Comparison of ENCODE assay signal across 15 cellular contexts in genomic region chrX:7264399-7264798, GRCh38.
DNase-seq lines count a peak whose midpoint lies in the region; ATAC-seq and TF ChIP-seq lines count a peak whose summit lies in the region.
"Had no signal": no experiment of that assay in that cellular context is flagged by ENCODE, and none has a peak within 500 bp of the region (broad histone marks: within the 10 kb centered on the region; RNA-seq: fewer than 3 reads in every experiment).

No MANE protein-coding gene starts in this region.

- H3K4me1 ChIP-seq in left ventricle myocardium inferior: no peaks in the 10 kb centered on the region
- no peaks in the 10 kb centered on the region for H3K4me1 ChIP-seq in Peyer's patch
- H3K4me1 ChIP-seq: A549, HAP-1 had no signal

- ATAC-seq in GM19023 (IDR thresholded peaks at IDR 0.05; ENCODE audit: unreplicated experiment): peak; percentile 77
- peak; percentile 46 for ATAC-seq in GM21737 (IDR thresholded peaks at IDR 0.05; ENCODE audit: unreplicated experiment)
- ATAC-seq in HG03159 (IDR thresholded peaks at IDR 0.05; ENCODE audit: unreplicated experiment): peak; percentile 37
- ATAC-seq: A549 had no signal

- no peaks in the 10 kb centered on the region for H3K27me3 ChIP-seq in GM06990 (replicated peaks; ENCODE audit: control insufficient read depth, insufficient read depth, low read length)
- H3K27me3 ChIP-seq in left ventricle myocardium inferior (ENCODE audit: low read depth): no peaks in the 10 kb centered on the region
- no peaks in the 10 kb centered on the region for H3K27me3 ChIP-seq in Peyer's patch

- H3K9me3 ChIP-seq in left ventricle myocardium inferior (replicated peaks) (no peaks in the 10 kb centered on the region), Peyer's patch (no peaks in the 10 kb centered on the region)
- H3K9me3 ChIP-seq: A549, HAP-1 had no signal

- H3K36me3 ChIP-seq in GM06990 (ENCODE audit: control insufficient read depth, insufficient read depth, low read length): no peaks in the 10 kb centered on the region
- peaks cover 12% of the 10 kb centered on the region for H3K36me3 ChIP-seq in left ventricle myocardium inferior
- no peaks in the 10 kb centered on the region for H3K36me3 ChIP-seq in Peyer's patch
- H3K36me3 ChIP-seq: HAP-1 had no signal

- H3K4me3 ChIP-seq in GM06990 (replicated peaks; ENCODE audit: low read depth, low read length) (no peak overlapping the region), left ventricle myocardium inferior (no peak overlapping the region), Peyer's patch (no peak overlapping the region)
- H3K4me3 ChIP-seq: A549, HAP-1 had no signal

- DNase-seq in GM06990 (ENCODE audit: extremely low read depth, insufficient read length) (peak; percentile 30), NCI-H1105 treated with DMSO at 0.1 percent for 48 hours (lab: John Stamatoyannopoulos, UW) (no peak), NCI-H510A treated with DMSO at 0.1 percent for 48 hours (lab: John Stamatoyannopoulos, UW) (no peak), left ventricle myocardium inferior (no peak), Peyer's patch (no peak)
- DNase-seq: activated CD4-positive, alpha-beta T cell treated with anti-CD3 and anti-CD28 coated beads, Interleukin-2, amount 50 U/mL, for 48 hours; activated effector memory CD4-positive, alpha-beta T cell treated with anti-CD3 and anti-CD28 coated beads, Interleukin-2, amount 50 U/mL, for 16 hours; effector memory CD4-positive, alpha-beta T cell; midbrain; NCI-H446 had no signal

- H3K27ac ChIP-seq in left ventricle myocardium inferior (replicated peaks) (no peak overlapping the region), Peyer's patch (no peak overlapping the region)
- H3K27ac ChIP-seq: A549 had no signal

- TF ChIP-seq CTCF in GM06990 (IDR thresholded peaks at IDR 0.05; ENCODE audit: insufficient read depth, low read length, poor library complexity, severe bottlenecking) (no peak), left ventricle myocardium inferior (IDR thresholded peaks at IDR 0.05; ENCODE audit: borderline replicate concordance) (no peak), Peyer's patch (IDR thresholded peaks at IDR 0.05) (no peak)

- intact Hi-C loops in left ventricle myocardium inferior (cut with micrococcal nuclease): no loop called here

- TF ChIP-seq POLR2A in Peyer's patch (IDR thresholded peaks at IDR 0.05): no peak
